ENCODE assay signal across 8 cellular contexts in genomic region chr7:26681819-26682418, GRCh38.
DNase-seq lines count a peak whose midpoint lies in the region; ATAC-seq and TF ChIP-seq lines count a peak whose summit lies in the region.

No MANE protein-coding gene starts in this region.

- no peaks in the 10 kb centered on the region for H3K9me3 Mint-ChIP-seq in activated CD4-positive, alpha-beta T cell treated with anti-CD3 and anti-CD28 coated beads, Interleukin-2, amount 10 ng/mL, durations not matched to agents 7 days and 5 days
- no peaks in the 10 kb centered on the region for H3K9me3 Mint-ChIP-seq in MCF 10A (ENCODE audit: unreplicated experiment)

- peaks cover 1% of the 10 kb centered on the region for H3K4me1 Mint-ChIP-seq in activated CD4-positive, alpha-beta T cell treated with anti-CD3 and anti-CD28 coated beads, Interleukin-2, amount 10 ng/mL, durations not matched to agents 7 days and 5 days
- no peaks in the 10 kb centered on the region for H3K4me1 Mint-ChIP-seq in MCF 10A (ENCODE audit: insufficient read depth, unreplicated experiment)

- H3K36me3 ChIP-seq in vagina: no peaks in the 10 kb centered on the region

- peak; percentile 53 for TF ChIP-seq CTCF in MCF 10A (IDR thresholded peaks at IDR 0.05; ENCODE audit: unreplicated experiment)
- no peak for TF ChIP-seq CTCF in vagina (IDR thresholded peaks at IDR 0.05)

- CTCF ChIA-PET in activated CD4-positive, alpha-beta T cell treated with anti-CD3 and anti-CD28 coated beads, Interleukin-2, amount 10 ng/mL, durations not matched to agents 7 days and 5 days (lab: Charles Lee): interaction anchor here (1.8 to 3.6 kb wide), 2 partner anchors 412 to 479 kb away, joined by 4 to 15 read pairs; no protein-coding TSS in a partner anchor
- CTCF ChIA-PET in MCF 10A (lab: Yijun Ruan, JAX): interaction anchor here (0.5 to 6.5 kb wide), 32 partner anchors 7 to 1910 kb away, joined by 3 to 54 read pairs (median 4); partner anchors contain the start of gene HOXA4

- no peaks in the 10 kb centered on the region for H3K27me3 ChIP-seq in vagina

- no peak overlapping the region for H3K27ac Mint-ChIP-seq in activated CD4-positive, alpha-beta T cell treated with anti-CD3 and anti-CD28 coated beads, Interleukin-2, amount 10 ng/mL, durations not matched to agents 7 days and 5 days
- H3K27ac Mint-ChIP-seq in MCF 10A (ENCODE audit: low read depth, unreplicated experiment): no peak overlapping the region

- H3K27me3 Mint-ChIP-seq in activated CD4-positive, alpha-beta T cell treated with anti-CD3 and anti-CD28 coated beads, Interleukin-2, amount 10 ng/mL, durations not matched to agents 7 days and 5 days: peaks cover 28% of the 10 kb centered on the region
- H3K27me3 Mint-ChIP-seq in MCF 10A (ENCODE audit: insufficient read depth, unreplicated experiment): no peaks in the 10 kb centered on the region

- no peak overlapping the region for H3K4me3 ChIP-seq in vagina

- DNase-seq in activated CD4-positive, alpha-beta T cell treated with anti-CD3 and anti-CD28 coated beads, Interleukin-2, amount 10 ng/mL, durations not matched to agents 7 days and 5 days: peak; percentile 17
- DNase-seq in activated CD4-positive, alpha-beta T cell treated with anti-CD3 and anti-CD28 coated beads, Interleukin-2, amount 50 U/mL, for 4 hours: no peak
- DNase-seq in NCI-H1105 (lab: John Stamatoyannopoulos, UW): peak; percentile 28
- peak; percentile 54 for DNase-seq in MCF 10A (ENCODE audit: unreplicated experiment)
- DNase-seq in middle frontal gyrus (ENCODE audit: extremely low spot score, low spot score): peak; percentile 30
- no peak for DNase-seq in vagina (ENCODE audit: extremely low spot score in 2 of 2)

- ATAC-seq in GM21786 (IDR thresholded peaks at IDR 0.05; ENCODE audit: unreplicated experiment): no peak
- no peak for ATAC-seq in GM21619 (IDR thresholded peaks at IDR 0.05; ENCODE audit: unreplicated experiment)

- no peaks in the 10 kb centered on the region for H3K36me3 Mint-ChIP-seq in activated CD4-positive, alpha-beta T cell treated with anti-CD3 and anti-CD28 coated beads, Interleukin-2, amount 10 ng/mL, durations not matched to agents 7 days and 5 days (ENCODE audit: low read depth)
- H3K36me3 Mint-ChIP-seq in MCF 10A (ENCODE audit: insufficient read depth, unreplicated experiment): no peaks in the 10 kb centered on the region

- no TSS peak for BruUV-seq in MCF 10A (replicated peaks; lab: Mats Ljungman, UMichigan)

- intact Hi-C loops in MCF 10A (cut with micrococcal nuclease) (loop anchor here (1.0 to 2.0 kb wide), 3 partner anchors 417 to 479 kb away; partner anchors contain the start of gene HOXA5), vagina (cut with DNase I) (no loop called here)

- TF ChIP-seq POLR2A in vagina (IDR thresholded peaks at IDR 0.05): no peak

- no peaks in the 10 kb centered on the region for H3K4me1 ChIP-seq in vagina

- no peaks in the 10 kb centered on the region for H3K9me3 ChIP-seq in vagina

- no peak overlapping the region for H3K4me3 Mint-ChIP-seq in activated CD4-positive, alpha-beta T cell treated with anti-CD3 and anti-CD28 coated beads, Interleukin-2, amount 10 ng/mL, durations not matched to agents 7 days and 5 days
- H3K4me3 Mint-ChIP-seq in MCF 10A (ENCODE audit: unreplicated experiment): no peak overlapping the region

- POLR2A ChIA-PET in activated CD4-positive, alpha-beta T cell treated with anti-CD3 and anti-CD28 coated beads, Interleukin-2, amount 10 ng/mL, durations not matched to agents 7 days and 5 days (lab: Charles Lee): no interaction called here
- POLR2A ChIA-PET in MCF 10A (lab: Yijun Ruan, JAX): interaction anchor here (0.7 to 5.7 kb wide), 14 partner anchors 9 to 482 kb away, joined by 3 to 58 read pairs (median 4); partner anchors contain the start of genes HOXA4 and HOXA5

- no peak overlapping the region for H3K27ac ChIP-seq in vagina

Comparison
In these comparisons a context has a peak if more than half of its experiments do, and no peak if none do; other contexts are left out.
1. DNase-seq: peak in activated CD4-positive, alpha-beta T cell treated with anti-CD3 and anti-CD28 coated beads, Interleukin-2, amount 10 ng/mL, durations not matched to agents 7 days and 5 days (single experiment), NCI-H1105 (single experiment), MCF 10A (single experiment) and middle frontal gyrus (single experiment); none in activated CD4-positive, alpha-beta T cell treated with anti-CD3 and anti-CD28 coated beads, Interleukin-2, amount 50 U/mL, for 4 hours (0 of 2) and vagina (0 of 2).